In the genomic region with DNA sequence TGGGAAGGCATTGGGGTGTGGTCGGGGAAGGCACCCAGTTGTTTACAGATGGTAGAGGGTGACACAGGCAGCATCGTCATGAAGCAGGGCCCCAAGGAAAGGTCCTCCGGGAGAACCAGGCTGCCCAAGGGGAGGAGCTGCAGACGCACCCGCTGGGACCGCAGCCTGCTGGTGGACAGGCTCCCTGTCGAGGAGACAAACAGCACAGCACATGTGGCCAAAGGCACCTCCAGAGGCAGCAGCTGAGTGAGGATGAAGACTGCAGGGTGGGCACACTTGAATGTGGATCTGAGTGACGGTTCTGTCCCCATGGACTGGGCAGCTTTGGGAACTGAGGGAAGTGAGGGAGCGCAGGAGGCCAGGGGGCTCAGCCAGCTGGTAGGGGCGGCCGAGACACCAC, we compare ENCODE assay signal across 33 cellular contexts. TPM values are rescaled to one million over a fixed set of nuclear protein-coding genes. Genes with fewer than 3 reads are reported as not detected.
"Had no signal": no experiment of that assay in that cellular context is flagged by ENCODE, and none has a peak within 500 bp of the region (broad histone marks: within the 10 kb centered on the region; RNA-seq: fewer than 3 reads in every experiment).

No MANE protein-coding gene starts in this region.

- DNase-seq: activated CD4-positive, alpha-beta memory T cell treated with anti-CD3 and anti-CD28 coated beads for 36 hours; activated CD4-positive, alpha-beta T cell treated with anti-CD3 and anti-CD28 coated beads for 48 hours; activated CD8-positive, alpha-beta memory T cell treated with anti-CD3 and anti-CD28 coated beads, Interleukin-2, amount 50 U/mL, for 4 hours; activated gamma-delta T cell; activated naive CD4-positive, alpha-beta T cell treated with anti-CD3 and anti-CD28 coated beads, Interleukin-2, amount 50 U/mL, for 16 hours; activated naive CD8-positive, alpha-beta T cell treated with anti-CD3 and anti-CD28 coated beads, Interleukin-2, amount 50 U/mL, for 24 hours; activated T-cell treated with anti-CD3 and anti-CD28 coated beads, Interleukin-2, amount 50 U/mL, for 1 hour; amygdala; central memory CD4-positive, alpha-beta T cell; endodermal cell; esophagus squamous epithelium; left ventricle myocardium inferior; mesendoderm; natural killer cell; posterior cingulate gyrus; right cardiac atrium; stimulated activated CD4-positive, alpha-beta T cell treated with anti-CD3 and anti-CD28 coated beads, Interleukin-4, amount 100 ng/mL, for 24 hours; stimulated activated naive CD8-positive, alpha-beta T cell treated with anti-CD3 and anti-CD28 coated beads, Interleukin-15, amount 100 ng/mL, for 72 hours; substantia nigra; T-helper 9 cell; WERI-Rb-1 had no signal

- H3K27ac ChIP-seq: epithelial cell of prostate, esophagus squamous epithelium, left ventricle myocardium inferior, vagina, WERI-Rb-1 had no signal

- H3K4me3 ChIP-seq: esophagus squamous epithelium, left ventricle myocardium inferior, lung, vagina had no signal

- ATAC-seq: activated CD4-positive, CD25-positive, alpha-beta regulatory T cell treated with anti-CD3 and anti-CD28 coated beads, Interleukin-2, amount 50 U/mL, for 24 hours; activated naive CD8-positive, alpha-beta T cell treated with anti-CD3 and anti-CD28 coated beads, Interleukin-2, amount 50 U/mL, for 24 hours; natural killer cell; right cardiac atrium; stimulated activated memory B cell treated with anti-CD40 and anti-IgM and Interleukin-4, amounts not matched to agents 10 μg/mL and 1 μg/mL and 100 μg/mL, for 72 hours; stimulated activated naive CD8-positive, alpha-beta T cell treated with anti-CD3 and anti-CD28 coated beads, Interleukin-15, amount 100 ng/mL, for 72 hours had no signal

- H3K27me3 Mint-ChIP-seq: activated CD4-positive, alpha-beta memory T cell treated with anti-CD3 and anti-CD28 coated beads for 36 hours; activated naive CD8-positive, alpha-beta T cell treated with anti-CD3 and anti-CD28 coated beads, Interleukin-2, amount 50 U/mL, for 24 hours; stimulated activated memory B cell treated with anti-CD40 and anti-IgM and Interleukin-4, amounts not matched to agents 10 μg/mL and 1 μg/mL and 100 μg/mL, for 72 hours; stimulated activated naive CD8-positive, alpha-beta T cell treated with anti-CD3 and anti-CD28 coated beads, Interleukin-15, amount 100 ng/mL, for 72 hours; type B pancreatic cell had no signal

- H3K9me3 ChIP-seq: esophagus squamous epithelium, left ventricle myocardium inferior, vagina had no signal

- H3K36me3 ChIP-seq: WERI-Rb-1 had no signal

- H3K4me3 Mint-ChIP-seq: activated CD4-positive, alpha-beta memory T cell treated with anti-CD3 and anti-CD28 coated beads for 36 hours; activated naive CD8-positive, alpha-beta T cell treated with anti-CD3 and anti-CD28 coated beads, Interleukin-2, amount 50 U/mL, for 24 hours; activated T-helper 1 cell treated with anti-CD3 and anti-CD28 coated beads, Interleukin-12 subunit alpha, Interleukin-12 subunit beta, Interleukin-2, Interleukin-4 antibody, amounts not matched to agents 30 ng/mL and 10 ng/mL and 1 ng/mL, durations not matched to agents 14 hours and 24 hours and 36 hours; dendritic cell treated with granulocyte-macrophage colony-stimulating factor and Interleukin-4, amounts not matched to agents 40 ng/mL and 50 ng/mL, for 4 days; endodermal cell; natural killer cell; stimulated activated memory B cell treated with anti-CD40 and anti-IgM and Interleukin-4, amounts not matched to agents 10 μg/mL and 1 μg/mL and 100 μg/mL, for 72 hours; stimulated activated naive CD8-positive, alpha-beta T cell treated with anti-CD3 and anti-CD28 coated beads, Interleukin-15, amount 100 ng/mL, for 72 hours; type B pancreatic cell had no signal

- H3K36me3 Mint-ChIP-seq: natural killer cell, type B pancreatic cell had no signal

- H3K27me3 ChIP-seq: vagina had no signal

- H3K27ac Mint-ChIP-seq: activated CD4-positive, alpha-beta memory T cell treated with anti-CD3 and anti-CD28 coated beads for 36 hours; activated naive CD8-positive, alpha-beta T cell treated with anti-CD3 and anti-CD28 coated beads, Interleukin-2, amount 50 U/mL, for 24 hours; activated T-helper 1 cell treated with anti-CD3 and anti-CD28 coated beads, Interleukin-12 subunit alpha, Interleukin-12 subunit beta, Interleukin-2, Interleukin-4 antibody, amounts not matched to agents 30 ng/mL and 10 ng/mL and 1 ng/mL, durations not matched to agents 14 hours and 24 hours and 36 hours; dendritic cell treated with granulocyte-macrophage colony-stimulating factor and Interleukin-4, amounts not matched to agents 40 ng/mL and 50 ng/mL, for 4 days; endodermal cell; stimulated activated memory B cell treated with anti-CD40 and anti-IgM and Interleukin-4, amounts not matched to agents 10 μg/mL and 1 μg/mL and 100 μg/mL, for 72 hours; type B pancreatic cell had no signal

RNA-seq across cellular contexts. Expression of a gene that starts 31.7 kb away (rescaled TPM):
- total RNA-seq: activated CD4-positive, alpha-beta memory T cell treated with anti-CD3 and anti-CD28 coated beads for 36 hours; activated CD8-positive, alpha-beta memory T cell treated with anti-CD3 and anti-CD28 coated beads for 36 hours; activated T-helper 1 cell treated with anti-CD3 and anti-CD28 coated beads, Interleukin-12 subunit alpha, Interleukin-12 subunit beta, Interleukin-2, Interleukin-4 antibody, amounts not matched to agents 30 ng/mL and 10 ng/mL and 1 ng/mL, durations not matched to agents 14 hours and 24 hours and 36 hours; left ventricle myocardium inferior; mononuclear cell; natural killer cell; skeletal muscle tissue; T-helper 1 cell treated with Interleukin-12 subunit alpha and Interleukin-12 subunit beta and Interleukin-4 antibody, amounts not matched to agents 30 ng/mL and 1 ng/mL, for 36 hours; vagina had no signal
